ENCODE assay signal across 8 cellular contexts in genomic region chrX:100768679-100769338, GRCh38. TPM values are rescaled to one million over a fixed set of nuclear protein-coding genes. Genes with fewer than 3 reads are reported as not detected.
DNase-seq lines count a peak whose midpoint lies in the region; ATAC-seq and TF ChIP-seq lines count a peak whose summit lies in the region.

No MANE protein-coding gene starts in this region.

- no peak overlapping the region for H3K4me2 ChIP-seq in Loucy (ENCODE audit: low read depth, low read length, poor library complexity, severe bottlenecking)

- H3K27ac ChIP-seq in SJCRH30, result no peak overlapping the region
- H3K27ac ChIP-seq in uterus, result no peak overlapping the region

- TF ChIP-seq POLR2A in GM18505 (IDR thresholded peaks at IDR 0.05; ENCODE audit: borderline replicate concordance, extremely low read depth, insufficient read depth, insufficient read length), result no peak
- TF ChIP-seq POLR2A in uterus (IDR thresholded peaks at IDR 0.05), result no peak

- H3K79me2 ChIP-seq in Loucy (ENCODE audit: insufficient read depth, low read length), result no peaks in the 10 kb centered on the region

- H3K36me3 ChIP-seq in Loucy (ENCODE audit: insufficient read depth, low read length) (no peaks in the 10 kb centered on the region), SJCRH30 (no peaks in the 10 kb centered on the region), uterus (no peaks in the 10 kb centered on the region)

- H3K4me3 ChIP-seq in Loucy (ENCODE audit: low read length, poor library complexity, severe bottlenecking) (no peak overlapping the region), SJCRH30 (no peak overlapping the region), uterus (no peak overlapping the region)

- intact Hi-C loops in posterior vena cava (cut with DNase I) (loop anchor here in 1 of 2 donors (5.0 kb wide), 1 partner anchor 87 kb away; no protein-coding TSS in a partner anchor), uterus (cut with DNase I; ENCODE audit: low total_unique reads) (loop anchor here (5.0 kb wide), 1 partner anchor 82 kb away; no protein-coding TSS in a partner anchor)

- peak; percentile 48 for DNase-seq in A172 (ENCODE audit: low spot score)
- DNase-seq in SJCRH30, result peak; percentile 64 to 86
- DNase-seq in activated gamma-delta T cell treated with anti-CD3 and anti-CD28 coated beads, Interleukin-2, amount 50 U/mL, for 16 hours (ENCODE audit: low read depth), result peak; percentile 81
- DNase-seq in globus pallidus (ENCODE audit: low spot score), result peak; percentile 17
- peak; percentile 93 for DNase-seq in posterior vena cava (ENCODE audit: low spot score)
- DNase-seq in uterus, result peak; percentile 81 to 90

- H3K9me3 ChIP-seq in Loucy (ENCODE audit: insufficient read depth, low read depth, low read length) (no peaks in the 10 kb centered on the region; the same call in 1 of the 2 replicates), SJCRH30 (replicated peaks) (no peaks in the 10 kb centered on the region), uterus (no peaks in the 10 kb centered on the region)

- H4K20me1 ChIP-seq in Loucy (ENCODE audit: insufficient read depth, low read length, poor library complexity, severe bottlenecking), result no peaks in the 10 kb centered on the region

- no peak overlapping the region for H3K9ac ChIP-seq in Loucy (ENCODE audit: low read depth, low read length, poor library complexity, severe bottlenecking)

- H3K9me2 ChIP-seq in Loucy (replicated peaks; ENCODE audit: low read depth, low read length), result no peaks in the 10 kb centered on the region

- no peak overlapping the region for H2AFZ ChIP-seq in Loucy (ENCODE audit: low read length)

- TF ChIP-seq CTCF in Loucy (conservative IDR thresholded peaks at IDR 0.05; ENCODE audit: low read length) (peak; percentile 95), uterus (IDR thresholded peaks at IDR 0.05) (peak; percentile 97 to 99 (median 98))

- H3K4me1 ChIP-seq in Loucy (ENCODE audit: insufficient read depth, low read length, poor library complexity, severe bottlenecking), result peaks cover 8% of the 10 kb centered on the region
- no peaks in the 10 kb centered on the region for H3K4me1 ChIP-seq in SJCRH30
- H3K4me1 ChIP-seq in uterus, result no peaks in the 10 kb centered on the region

- H3F3A ChIP-seq in Loucy (ENCODE audit: low read depth), result no peaks in the 10 kb centered on the region

- H3K27me3 ChIP-seq in Loucy (ENCODE audit: insufficient read depth, low read length, poor library complexity, severe bottlenecking), result no peaks in the 10 kb centered on the region
- no peaks in the 10 kb centered on the region for H3K27me3 ChIP-seq in SJCRH30
- no peaks in the 10 kb centered on the region for H3K27me3 ChIP-seq in uterus

- ATAC-seq in GM18505 (IDR thresholded peaks at IDR 0.05; ENCODE audit: unreplicated experiment), result peak; percentile 66

RNA-seq across cellular contexts. Expression of gene SYTL4, which starts 36.9 kb away (rescaled TPM):
- 5.4 and 5.7 TPM in 2 replicates for total RNA-seq in A172 (2014; rRNA removed; shearing (Covaris generic))
- total RNA-seq in SJCRH30 (2014; rRNA removed; shearing (Covaris generic)), result not detected in 2 replicates
- total RNA-seq in posterior vena cava (10 to 100 TPM in 1 of 2 donors, 1 to 10 TPM in 1; 7.1 to 10.6 TPM), uterus (100 to 1,000 TPM in 1 of 4 donors, 10 to 100 TPM in 3; 48.0 to 169 (median 83.8) TPM)

RNA-seq across cellular contexts. Expression of gene CSTF2, which starts 51.4 kb away (rescaled TPM):
- total RNA-seq in A172 (2014; rRNA removed; shearing (Covaris generic)), result 12.7 and 18.3 TPM in 2 replicates
- total RNA-seq in SJCRH30 (2014; rRNA removed; shearing (Covaris generic)), result 37.5 and 38.6 TPM in 2 replicates
- 1 to 10 TPM; 7.4 to 9.3 TPM for total RNA-seq in posterior vena cava
- 10 to 100 TPM; 11.1 to 24.8 (median 15.5) TPM for total RNA-seq in uterus

Comparison
In these comparisons a context has a peak if more than half of its experiments do, and no peak if none do; other contexts are left out.
1. DNase-seq: peak in every context shown above with its lines; median percentile 93 in posterior vena cava; 86 in uterus; 81 in activated gamma-delta T cell treated with anti-CD3 and anti-CD28 coated beads, Interleukin-2, amount 50 U/mL, for 16 hours; 75 in SJCRH30; 48 in A172; 17 in globus pallidus.